In genomic region chr20:48845721-48846306, GRCh38 we compare ENCODE assay signal across 17 cellular contexts. TPM values are rescaled to one million over a fixed set of nuclear protein-coding genes. Genes with fewer than 3 reads are reported as not detected.
DNase-seq lines count a peak whose midpoint lies in the region; TF ChIP-seq lines count a peak whose summit lies in the region.
"Had no signal": no experiment of that assay in that cellular context is flagged by ENCODE, and none has a peak within 500 bp of the region (broad histone marks: within the 10 kb centered on the region; RNA-seq: fewer than 3 reads in every experiment).

No MANE protein-coding gene starts in this region.

- intact Hi-C loops in activated T-helper 2 cell treated with anti-CD3 and anti-CD28 coated beads, Interferon-gamma antibody, Interleukin-2, Interleukin-4, amounts not matched to agents 10 μg/mL and 5 μg/mL and 100 μg/mL, durations not matched to agents 14 hours and 24 hours and 36 hours (cut with micrococcal nuclease) = no loop called here
- intact Hi-C loops in CD14-positive monocyte (cut with micrococcal nuclease) (loop anchor here in 1 of 2 donors (2.0 kb wide), 1 partner anchor 17 kb away; no protein-coding TSS in a partner anchor), Calu3 (cut with micrococcal nuclease; ENCODE audit: unreplicated experiment) (no loop called here)

- no TSS peak for BruUV-seq in Calu3 (replicated peaks; lab: Mats Ljungman, UMichigan)

- H3K36me3 Mint-ChIP-seq in activated naive CD4-positive, alpha-beta T cell treated with anti-CD3 and anti-CD28 coated beads, Interleukin-2, amount 50 U/mL, for 24 hours = no peaks in the 10 kb centered on the region
- no peaks in the 10 kb centered on the region for H3K36me3 Mint-ChIP-seq in activated T-helper 2 cell treated with anti-CD3 and anti-CD28 coated beads, Interferon-gamma antibody, Interleukin-2, Interleukin-4, amounts not matched to agents 10 μg/mL and 5 μg/mL and 100 μg/mL, durations not matched to agents 14 hours and 24 hours and 36 hours (ENCODE audit: low read depth)
- H3K36me3 Mint-ChIP-seq in CD14-positive monocyte = no peaks in the 10 kb centered on the region
- H3K36me3 Mint-ChIP-seq in Calu3 (ENCODE audit: insufficient read depth, unreplicated experiment) = no peaks in the 10 kb centered on the region
- H3K36me3 Mint-ChIP-seq: activated CD8-positive, alpha-beta memory T cell treated with anti-CD3 and anti-CD28 coated beads, Interleukin-2, amount 10 ng/mL, durations not matched to agents 7 days and 5 days; type B pancreatic cell had no signal

- DNase-seq in activated naive CD4-positive, alpha-beta T cell treated with Interleukin-2 at 50 U/mL for 16 hours = no peak
- no peak for DNase-seq in activated T-helper 2 cell treated with anti-CD3 and anti-CD28 coated beads, Interferon-gamma antibody, Interleukin-2, Interleukin-4, amounts not matched to agents 10 μg/mL and 5 μg/mL and 100 μg/mL, durations not matched to agents 14 hours and 24 hours and 36 hours (ENCODE audit: low spot score)
- DNase-seq in fibroblast of mammary gland (ENCODE audit: low read depth) (peak; percentile 41), H4 (ENCODE audit: low spot score) (no peak), NCI-H510A (lab: John Stamatoyannopoulos, UW) (no peak), CD14-positive monocyte (ENCODE audit: low spot score) (no peak), Calu3 (no peak)
- DNase-seq: activated CD8-positive, alpha-beta memory T cell treated with anti-CD3 and anti-CD28 coated beads, Interleukin-2, amount 10 ng/mL, durations not matched to agents 7 days and 5 days; central memory CD4-positive, alpha-beta T cell; KBM-7; NCI-H2029; NCI-H345; stimulated activated CD4-positive, alpha-beta T cell treated with anti-CD3 and anti-CD28 coated beads, Interleukin-1b, Interleukin-23, amount 100 ng/mL, for 48 hours; stomach had no signal

- H3K9me3 Mint-ChIP-seq in activated naive CD4-positive, alpha-beta T cell treated with anti-CD3 and anti-CD28 coated beads, Interleukin-2, amount 50 U/mL, for 24 hours = no peaks in the 10 kb centered on the region
- no peaks in the 10 kb centered on the region for H3K9me3 Mint-ChIP-seq in activated T-helper 2 cell treated with anti-CD3 and anti-CD28 coated beads, Interferon-gamma antibody, Interleukin-2, Interleukin-4, amounts not matched to agents 10 μg/mL and 5 μg/mL and 100 μg/mL, durations not matched to agents 14 hours and 24 hours and 36 hours
- H3K9me3 Mint-ChIP-seq in CD14-positive monocyte = peaks cover 0 to 5% (median 3%) of the 10 kb centered on the region in 7 donors
- no peaks in the 10 kb centered on the region for H3K9me3 Mint-ChIP-seq in Calu3 (ENCODE audit: low read depth, unreplicated experiment)
- H3K9me3 Mint-ChIP-seq: type B pancreatic cell had no signal

- H3K4me3 Mint-ChIP-seq in activated naive CD4-positive, alpha-beta T cell treated with anti-CD3 and anti-CD28 coated beads, Interleukin-2, amount 50 U/mL, for 24 hours = no peak overlapping the region
- H3K4me3 Mint-ChIP-seq in activated T-helper 2 cell treated with anti-CD3 and anti-CD28 coated beads, Interferon-gamma antibody, Interleukin-2, Interleukin-4, amounts not matched to agents 10 μg/mL and 5 μg/mL and 100 μg/mL, durations not matched to agents 14 hours and 24 hours and 36 hours (ENCODE audit: low read depth) = no peak overlapping the region
- H3K4me3 Mint-ChIP-seq in CD14-positive monocyte (no peak overlapping the region), Calu3 (ENCODE audit: low read depth, unreplicated experiment) (no peak overlapping the region)
- H3K4me3 Mint-ChIP-seq: activated CD8-positive, alpha-beta memory T cell treated with anti-CD3 and anti-CD28 coated beads, Interleukin-2, amount 10 ng/mL, durations not matched to agents 7 days and 5 days; type B pancreatic cell had no signal

- CTCF ChIA-PET in Calu3 (lab: Charles Lee) = interaction anchor here (0.6 kb wide), 2 partner anchors 53 to 128 kb away, joined by 3 to 7 read pairs; no protein-coding TSS in a partner anchor

- H3K27me3 Mint-ChIP-seq in activated naive CD4-positive, alpha-beta T cell treated with anti-CD3 and anti-CD28 coated beads, Interleukin-2, amount 50 U/mL, for 24 hours = no peaks in the 10 kb centered on the region
- peaks cover 14% of the 10 kb centered on the region for H3K27me3 Mint-ChIP-seq in activated T-helper 2 cell treated with anti-CD3 and anti-CD28 coated beads, Interferon-gamma antibody, Interleukin-2, Interleukin-4, amounts not matched to agents 10 μg/mL and 5 μg/mL and 100 μg/mL, durations not matched to agents 14 hours and 24 hours and 36 hours (ENCODE audit: low read depth)
- peaks cover 0 to 4% (median 0%) of the 10 kb centered on the region in 3 donors for H3K27me3 Mint-ChIP-seq in CD14-positive monocyte (ENCODE audit: low read depth in 3 of 3)
- peaks cover 66% of the 10 kb centered on the region for H3K27me3 Mint-ChIP-seq in Calu3 (ENCODE audit: unreplicated experiment)

- peak overlapping the region; percentile 39 for H3K27ac Mint-ChIP-seq in activated naive CD4-positive, alpha-beta T cell treated with anti-CD3 and anti-CD28 coated beads, Interleukin-2, amount 50 U/mL, for 24 hours
- H3K27ac Mint-ChIP-seq in activated T-helper 2 cell treated with anti-CD3 and anti-CD28 coated beads, Interferon-gamma antibody, Interleukin-2, Interleukin-4, amounts not matched to agents 10 μg/mL and 5 μg/mL and 100 μg/mL, durations not matched to agents 14 hours and 24 hours and 36 hours = peak overlapping the region; percentile 93
- H3K27ac Mint-ChIP-seq in CD14-positive monocyte (peak overlapping the region in 3 of 7 donors; percentile 40 to 86 (median 84)), Calu3 (ENCODE audit: unreplicated experiment) (no peak overlapping the region)
- H3K27ac Mint-ChIP-seq: activated CD8-positive, alpha-beta memory T cell treated with anti-CD3 and anti-CD28 coated beads, Interleukin-2, amount 10 ng/mL, durations not matched to agents 7 days and 5 days; type B pancreatic cell had no signal

- no peak for TF ChIP-seq CTCF in fibroblast of mammary gland (conservative IDR thresholded peaks at IDR 0.05; ENCODE audit: control insufficient read depth, insufficient read depth, low read depth, low read length)
- no peak for TF ChIP-seq CTCF in CD14-positive monocyte (IDR thresholded peaks at IDR 0.05)
- no peak for TF ChIP-seq CTCF in Calu3 (IDR thresholded peaks at IDR 0.05; ENCODE audit: unreplicated experiment)

- H3K4me1 Mint-ChIP-seq in activated naive CD4-positive, alpha-beta T cell treated with anti-CD3 and anti-CD28 coated beads, Interleukin-2, amount 50 U/mL, for 24 hours = peaks cover 11% of the 10 kb centered on the region
- H3K4me1 Mint-ChIP-seq in activated T-helper 2 cell treated with anti-CD3 and anti-CD28 coated beads, Interferon-gamma antibody, Interleukin-2, Interleukin-4, amounts not matched to agents 10 μg/mL and 5 μg/mL and 100 μg/mL, durations not matched to agents 14 hours and 24 hours and 36 hours (ENCODE audit: low read depth) = peaks cover 27% of the 10 kb centered on the region
- H3K4me1 Mint-ChIP-seq in CD14-positive monocyte = peaks cover 54% of the 10 kb centered on the region
- H3K4me1 Mint-ChIP-seq in Calu3 (ENCODE audit: low read depth, unreplicated experiment) = peaks cover 10% of the 10 kb centered on the region

- H3K4me3 ChIP-seq in fibroblast of mammary gland (ENCODE audit: control insufficient read depth, low read depth, low read length) = no peak overlapping the region
- H3K4me3 ChIP-seq: lung, stomach had no signal

RNA-seq across cellular contexts. Expression of gene PREX1, which starts 18.0 kb away (rescaled TPM):
- total RNA-seq in activated T-helper 2 cell treated with anti-CD3 and anti-CD28 coated beads, Interferon-gamma antibody, Interleukin-2, Interleukin-4, amounts not matched to agents 10 μg/mL and 5 μg/mL and 100 μg/mL, durations not matched to agents 14 hours and 24 hours and 36 hours = 80.3 and 83.9 TPM in 2 replicates
- total RNA-seq in H4 (2014; rRNA removed; shearing (Covaris generic)) = 2.8 and 3.1 TPM in 2 replicates
- polyA plus RNA-seq in CD14-positive monocyte = 10 to 100 TPM; 24.3 to 27.5 TPM
- 0.31 and 1.3 TPM in 2 replicates for total RNA-seq in Calu3 (2022)

Comparison
In these comparisons a context has a peak if more than half of its experiments do, and no peak if none do; other contexts are left out.
1. RNA of gene PREX1, which starts 18.0 kb away (total RNA-seq): 80.3 to 83.9 TPM in activated T-helper 2 cell treated with anti-CD3 and anti-CD28 coated beads, Interferon-gamma antibody, Interleukin-2, Interleukin-4, amounts not matched to agents 10 μg/mL and 5 μg/mL and 100 μg/mL, durations not matched to agents 14 hours and 24 hours and 36 hours; 2.8 to 3.1 TPM in H4 and 0.31 to 1.3 TPM in Calu3; every median in the first group is over 10 times any median in the second.